ENCODE assay signal across 8 cellular contexts in the genomic region with DNA sequence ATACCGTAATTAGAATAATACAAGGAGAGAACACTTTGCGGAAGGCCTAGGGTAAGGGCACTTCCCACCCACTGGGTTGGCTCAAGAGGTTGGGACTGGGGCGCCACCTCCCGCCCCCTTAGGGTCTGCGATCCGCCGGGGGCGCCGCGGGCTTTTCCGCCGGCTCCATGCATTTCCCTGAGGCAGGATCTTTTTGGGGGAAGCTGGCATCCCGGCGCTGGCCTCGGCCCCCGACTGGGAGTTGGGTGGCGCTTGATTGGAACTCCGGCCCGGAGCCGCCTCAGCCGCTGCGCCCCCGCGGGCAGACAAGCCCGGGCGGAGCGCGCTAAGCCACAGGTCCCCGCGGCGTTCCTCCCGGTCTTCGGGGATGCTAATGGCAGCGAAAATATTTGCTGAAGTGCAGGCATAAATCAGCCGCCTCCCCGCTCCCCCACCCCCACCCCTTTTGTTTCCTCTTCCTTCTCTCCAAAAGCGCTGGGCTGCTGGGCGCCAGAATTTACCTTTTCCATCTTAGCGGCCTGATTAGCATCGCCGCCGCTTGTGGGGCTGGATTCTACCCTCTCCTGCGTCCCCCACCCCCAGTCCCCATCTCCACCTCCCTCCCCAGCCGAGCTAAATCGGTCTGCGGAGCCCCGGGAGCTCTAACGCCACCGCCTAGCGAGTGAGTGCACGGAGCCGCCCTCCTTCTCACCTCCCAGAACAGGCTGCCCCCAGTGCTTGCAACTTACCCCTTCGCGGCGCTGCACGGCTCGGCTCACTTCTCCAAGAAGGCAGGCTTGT. TPM values are rescaled to one million over a fixed set of nuclear protein-coding genes. Genes with fewer than 3 reads are reported as not detected.
DNase-seq lines count a peak whose midpoint lies in the region; ATAC-seq and TF ChIP-seq lines count a peak whose summit lies in the region.

No MANE protein-coding gene starts in this region.

- H3K4me3 ChIP-seq in AG04449 (ENCODE audit: low read depth, low read length) (peak overlapping the region; percentile 54), iPS DF 6.9 (ENCODE audit: low read length) (peak overlapping the region; percentile 58; the same call in 1 of the 2 replicates)

- peaks cover 18% of the 10 kb centered on the region for H3K4me1 ChIP-seq in iPS DF 6.9 (ENCODE audit: control insufficient read depth, insufficient read depth, low read length)

- TF ChIP-seq CTCF in AG04449 (IDR thresholded peaks at IDR 0.05; ENCODE audit: insufficient read depth, low read length, missing control alignments): no peak
- no peak for TF ChIP-seq CTCF in GM20000 (IDR thresholded peaks at IDR 0.05; ENCODE audit: extremely low read depth, missing control alignments)

- CTCF ChIA-PET in AG04449 (lab: Yijun Ruan, JAX): interaction anchor here (0.9 to 4.8 kb wide), 9 partner anchors 9 to 292 kb away, joined by 3 to 49 read pairs (median 5); no protein-coding TSS in a partner anchor

- no peaks in the 10 kb centered on the region for H3K36me3 ChIP-seq in iPS DF 6.9 (ENCODE audit: control insufficient read depth, insufficient read depth, low read length)

- peak overlapping the region; percentile 62 for H3K27ac ChIP-seq in angular gyrus (ENCODE audit: low read depth, low read length)
- H3K27ac ChIP-seq in iPS DF 6.9 (ENCODE audit: low read length): no peak overlapping the region

- DNase-seq in AG04449 (ENCODE audit: low read depth, low spot score): no peak
- DNase-seq in GM20000 (ENCODE audit: low spot score): peak; percentile 45
- no peak for DNase-seq in iPS DF 6.9 (ENCODE audit: low read depth, low spot score)
- peak; percentile 70 for DNase-seq in sciatic nerve (ENCODE audit: low spot score)
- no peak for DNase-seq in HuH-7.5 (ENCODE audit: low spot score)
- no peak for DNase-seq in activated CD4-positive, alpha-beta T cell treated with anti-CD3 and anti-CD28 coated beads for 1 hour

- peak; percentile 21 for ATAC-seq in sciatic nerve
- no peak for ATAC-seq in HG02840 (IDR thresholded peaks at IDR 0.05; ENCODE audit: low FRiP score, unreplicated experiment)

- no peaks in the 10 kb centered on the region for H3K9me3 ChIP-seq in iPS DF 6.9 (ENCODE audit: control insufficient read depth, insufficient read depth, low read length)

- 0 out of 2 replicates have a peak, but pooled peaks cover 2% of the 10 kb centered on the region for H3K27me3 ChIP-seq in iPS DF 6.9 (ENCODE audit: control insufficient read depth, insufficient read depth, low read length)

- POLR2A ChIA-PET in AG04449 (lab: Yijun Ruan, JAX): interaction anchor here (0.7 to 1.5 kb wide), 4 partner anchors 18 to 1075 kb away, joined by 3 to 5 read pairs (median 4); no protein-coding TSS in a partner anchor

- WGBS in iPS DF 6.9 (ENCODE audit: insufficient coverage, insufficient read length): no CpG with 5 or more reads among the region's 57 CpGs

- intact Hi-C loops in sciatic nerve (cut with DNase I): no loop called here

RNA-seq across cellular contexts. Expression of a gene that starts 5.1 kb away (rescaled TPM):
- 4.1 TPM for total RNA-seq in sciatic nerve

Comparison
In these comparisons a context has a peak if more than half of its experiments do, and no peak if none do; other contexts are left out.
1. DNase-seq: peak in GM20000 (single experiment) and sciatic nerve (single experiment); none in AG04449 (single experiment), iPS DF 6.9 (single experiment), HuH-7.5 (single experiment) and activated CD4-positive, alpha-beta T cell treated with anti-CD3 and anti-CD28 coated beads for 1 hour (single experiment).